Comparison of ENCODE assay signal across 28 cellular contexts in the genomic region with DNA sequence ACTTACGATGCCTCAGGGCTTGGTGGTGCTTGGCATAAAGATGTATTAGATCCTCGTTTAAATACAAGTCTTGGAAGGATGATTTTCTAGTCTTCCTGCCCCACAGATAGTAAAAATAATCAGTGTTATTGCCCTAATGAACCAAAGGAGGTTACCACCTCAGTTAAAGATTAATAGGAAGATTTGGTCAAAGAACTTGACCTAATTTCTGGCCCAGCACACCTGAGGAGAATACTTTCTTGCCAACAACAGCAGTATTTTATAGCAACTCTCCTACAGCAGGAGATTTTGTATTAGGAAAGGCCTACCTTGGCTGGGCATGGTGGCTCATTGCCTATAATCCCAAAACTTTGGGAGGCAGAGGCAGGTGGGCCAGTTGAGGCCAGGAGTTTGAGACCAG.
"Had no signal": no experiment of that assay in that cellular context is flagged by ENCODE, and none has a peak within 500 bp of the region (broad histone marks: within the 10 kb centered on the region; RNA-seq: fewer than 3 reads in every experiment).

No MANE protein-coding gene starts in this region.

- H3K9me3 ChIP-seq: ovary, psoas muscle, right lobe of liver, sigmoid colon, stomach, thoracic aorta, thyroid gland, tibial nerve, upper lobe of left lung, vagina had no signal

- DNase-seq: nephron progenitor cell; occipital lobe; ovary; posterior cingulate gyrus; psoas muscle; right cardiac atrium; right lobe of liver; sigmoid colon; small intestine; stimulated activated CD4-positive, alpha-beta T cell treated with anti-CD3 and anti-CD28 coated beads, Interleukin-15, amount 100 ng/mL, for 24 hours; stimulated activated CD4-positive, alpha-beta T cell treated with anti-CD3 and anti-CD28 coated beads, Interleukin-2, amount 100 ng/mL, for 24 hours; stimulated activated CD4-positive, alpha-beta T cell treated with anti-CD3 and anti-CD28 coated beads, Interleukin-2, amount 100 ng/mL, for 48 hours; stimulated activated CD4-positive, alpha-beta T cell treated with anti-CD3 and anti-CD28 coated beads, Interleukin-4, amount 100 ng/mL, for 24 hours; stimulated activated naive B cell treated with anti-CD40 and anti-IgM and Interleukin-4, amounts not matched to agents 10 μg/mL and 1 μg/mL and 100 μg/mL, for 72 hours; stimulated activated naive CD4-positive, alpha-beta T cell treated with Interleukin-2 at 50 U/mL for 16 hours; stomach; thyroid gland; trophoblast cell; upper lobe of left lung had no signal

- H3K4me3 ChIP-seq: ovary, psoas muscle, right lobe of liver, sigmoid colon, stomach, thoracic aorta, thyroid gland, tibial nerve, upper lobe of left lung, vagina had no signal

- H3K9me3 Mint-ChIP-seq: natural killer cell treated with Interleukin-12 subunit alpha and Interleukin-12 subunit beta and Interleukin-15 and Interleukin-18, amount 100 ng/mL, for 72 hours; nephron progenitor cell; neural crest cell; stimulated activated effector memory CD8-positive, alpha-beta T cell treated with anti-CD3 and anti-CD28 coated beads, Interleukin-12 subunit alpha, Interleukin-12 subunit beta, amount 100 ng/mL, for 72 hours; stimulated activated naive B cell treated with anti-CD40 and anti-IgM and Interleukin-4, amounts not matched to agents 10 μg/mL and 1 μg/mL and 100 μg/mL, for 72 hours; stimulated activated naive CD8-positive, alpha-beta T cell treated with anti-CD3 and anti-CD28 coated beads, Interleukin-15, Interleukin-2, amounts not matched to agents 100 ng/mL and 50 ng/mL, for 24 hours had no signal

- H3K4me3 Mint-ChIP-seq: natural killer cell treated with Interleukin-12 subunit alpha and Interleukin-12 subunit beta and Interleukin-15 and Interleukin-18, amount 100 ng/mL, for 72 hours; nephron progenitor cell; neural crest cell; stimulated activated effector memory CD8-positive, alpha-beta T cell treated with anti-CD3 and anti-CD28 coated beads, Interleukin-12 subunit alpha, Interleukin-12 subunit beta, amount 100 ng/mL, for 72 hours; stimulated activated naive B cell treated with anti-CD40 and anti-IgM and Interleukin-4, amounts not matched to agents 10 μg/mL and 1 μg/mL and 100 μg/mL, for 72 hours; stimulated activated naive CD8-positive, alpha-beta T cell treated with anti-CD3 and anti-CD28 coated beads, Interleukin-15, Interleukin-2, amounts not matched to agents 100 ng/mL and 50 ng/mL, for 24 hours had no signal

- H3K9ac ChIP-seq: parathyroid adenoma had no signal

- ATAC-seq: natural killer cell treated with Interleukin-12 subunit alpha and Interleukin-12 subunit beta and Interleukin-15 and Interleukin-18, amount 100 ng/mL, for 72 hours; psoas muscle; right cardiac atrium; stimulated activated effector memory CD8-positive, alpha-beta T cell treated with anti-CD3 and anti-CD28 coated beads, Interleukin-12 subunit alpha, Interleukin-12 subunit beta, amount 100 ng/mL, for 72 hours; stimulated activated naive B cell treated with anti-CD40 and anti-IgM and Interleukin-4, amounts not matched to agents 10 μg/mL and 1 μg/mL and 100 μg/mL, for 72 hours had no signal

- H3K27me3 ChIP-seq: ovary, right lobe of liver, sigmoid colon, stomach, thyroid gland, tibial nerve, upper lobe of left lung, vagina had no signal

- H3K4me1 Mint-ChIP-seq: neural crest cell; stimulated activated effector memory CD8-positive, alpha-beta T cell treated with anti-CD3 and anti-CD28 coated beads, Interleukin-12 subunit alpha, Interleukin-12 subunit beta, amount 100 ng/mL, for 72 hours; stimulated activated naive B cell treated with anti-CD40 and anti-IgM and Interleukin-4, amounts not matched to agents 10 μg/mL and 1 μg/mL and 100 μg/mL, for 72 hours had no signal

- H3K27ac Mint-ChIP-seq: natural killer cell treated with Interleukin-12 subunit alpha and Interleukin-12 subunit beta and Interleukin-15 and Interleukin-18, amount 100 ng/mL, for 72 hours; nephron progenitor cell; progenitor cell of endocrine pancreas; stimulated activated effector memory CD8-positive, alpha-beta T cell treated with anti-CD3 and anti-CD28 coated beads, Interleukin-12 subunit alpha, Interleukin-12 subunit beta, amount 100 ng/mL, for 72 hours; stimulated activated naive B cell treated with anti-CD40 and anti-IgM and Interleukin-4, amounts not matched to agents 10 μg/mL and 1 μg/mL and 100 μg/mL, for 72 hours; stimulated activated naive CD8-positive, alpha-beta T cell treated with anti-CD3 and anti-CD28 coated beads, Interleukin-15, Interleukin-2, amounts not matched to agents 100 ng/mL and 50 ng/mL, for 24 hours had no signal

- H3K36me3 ChIP-seq: ovary had no signal

- H3K4me1 ChIP-seq: parathyroid adenoma, psoas muscle, sigmoid colon, stomach, thyroid gland, tibial nerve, upper lobe of left lung, vagina had no signal

- H3K27me3 Mint-ChIP-seq: natural killer cell treated with Interleukin-12 subunit alpha and Interleukin-12 subunit beta and Interleukin-15 and Interleukin-18, amount 100 ng/mL, for 72 hours; progenitor cell of endocrine pancreas; stimulated activated naive B cell treated with anti-CD40 and anti-IgM and Interleukin-4, amounts not matched to agents 10 μg/mL and 1 μg/mL and 100 μg/mL, for 72 hours; stimulated activated naive CD8-positive, alpha-beta T cell treated with anti-CD3 and anti-CD28 coated beads, Interleukin-15, Interleukin-2, amounts not matched to agents 100 ng/mL and 50 ng/mL, for 24 hours had no signal

- H3K27ac ChIP-seq: ovary, parathyroid adenoma, psoas muscle, right lobe of liver, sigmoid colon, stomach, thoracic aorta, thyroid gland, tibial nerve, upper lobe of left lung, vagina had no signal
